ENCODE assay signal across 21 cellular contexts in the genomic region with DNA sequence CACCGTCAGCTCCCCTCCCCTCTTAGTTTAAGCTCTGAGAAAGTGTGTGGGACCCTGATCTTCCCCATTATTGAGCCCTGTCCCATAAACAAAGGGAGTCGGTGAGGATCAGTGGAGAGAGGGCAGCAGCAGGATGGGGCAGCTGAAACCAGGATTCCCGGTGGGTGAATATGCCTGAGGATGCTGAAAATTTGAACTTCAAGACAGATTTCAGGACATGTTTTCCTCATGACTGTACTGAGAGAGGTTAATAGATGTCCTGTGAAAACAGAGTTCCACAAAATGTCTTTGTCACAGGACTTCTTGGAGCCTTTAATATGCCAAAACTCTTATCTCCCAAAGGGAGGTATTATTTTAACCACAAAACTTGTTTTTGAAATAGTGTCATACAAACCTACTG. TPM values are rescaled to one million over a fixed set of nuclear protein-coding genes. Genes with fewer than 3 reads are reported as not detected.
A peak's percentile ranks its signal among the peaks of the same experiment; 100 is the strongest.
DNase-seq lines count a peak whose midpoint lies in the region; FAIRE-seq and TF ChIP-seq lines count a peak whose summit lies in the region.
"Had no signal": no experiment of that assay in that cellular context is flagged by ENCODE, and none has a peak within 500 bp of the region (broad histone marks: within the 10 kb centered on the region; RNA-seq: fewer than 3 reads in every experiment).

No MANE protein-coding gene starts in this region.

- DNase-seq in MCF 10A (ENCODE audit: unreplicated experiment), result no peak
- no peak for DNase-seq in breast epithelium (ENCODE audit: low spot score in 2 of 2)
- peak; percentile 38 for DNase-seq in brain microvascular endothelial cell
- DNase-seq in hepatic stellate cell (ENCODE audit: low spot score), result peak; percentile 21
- DNase-seq in NCI-H345 (lab: John Stamatoyannopoulos, UW), result no peak
- DNase-seq in GM19240 (ENCODE audit: insufficient read length, low spot score), result no peak
- no peak for DNase-seq in frontal cortex (ENCODE audit: low spot score in 2 of 2)
- no peak for DNase-seq in NCI-H510A (lab: John Stamatoyannopoulos, UW)
- DNase-seq: 8988T; activated CD4-positive, CD25-positive, alpha-beta regulatory T cell treated with anti-CD3 and anti-CD28 coated beads, Interleukin-2, amount 50 U/mL, for 72 hours; CD4-positive, alpha-beta memory T cell; cerebellar nuclear complex; NCI-H2081; NCI-H526 treated with DMSO at 0.1 percent for 48 hours; stimulated activated naive CD4-positive, alpha-beta T cell had no signal

- BruUV-seq in MCF 10A (replicated peaks; lab: Mats Ljungman, UMichigan), result no TSS peak

- no peak for TF ChIP-seq POLR2A in breast epithelium (IDR thresholded peaks at IDR 0.05)

- H3K9me3 Mint-ChIP-seq in MCF 10A (ENCODE audit: unreplicated experiment), result no peaks in the 10 kb centered on the region
- H3K9me3 Mint-ChIP-seq: natural killer cell treated with Interleukin-12 subunit alpha and Interleukin-12 subunit beta and Interleukin-15 and Interleukin-18, amount 100 ng/mL, for 72 hours had no signal

- TF ChIP-seq CTCF in MCF 10A (IDR thresholded peaks at IDR 0.05; ENCODE audit: unreplicated experiment) (no peak), breast epithelium (IDR thresholded peaks at IDR 0.05) (no peak), brain microvascular endothelial cell (IDR thresholded peaks at IDR 0.05; ENCODE audit: low read depth, low read length, missing control alignments) (no peak)

- peaks cover under 1% of the 10 kb centered on the region for H3K36me3 Mint-ChIP-seq in MCF 10A (ENCODE audit: insufficient read depth, unreplicated experiment)
- H3K36me3 Mint-ChIP-seq: CD4-positive, alpha-beta memory T cell; natural killer cell treated with Interleukin-12 subunit alpha and Interleukin-12 subunit beta and Interleukin-15 and Interleukin-18, amount 100 ng/mL, for 72 hours; type B pancreatic cell had no signal

- H3K27ac ChIP-seq in breast epithelium (no peak overlapping the region), brain microvascular endothelial cell (peak overlapping the region; percentile 87)

- no peaks in the 10 kb centered on the region for H3K27me3 Mint-ChIP-seq in MCF 10A (ENCODE audit: insufficient read depth, unreplicated experiment)
- H3K27me3 Mint-ChIP-seq: CD4-positive, alpha-beta memory T cell; type B pancreatic cell had no signal

- in situ Hi-C loops in brain microvascular endothelial cell (cut with HindIII; ENCODE audit: low pct_ligation_motif_present, low sequenced_read_pairs), result loop anchor here (25.0 kb wide), 1 partner anchor 432 kb away; the partner anchor contains the start of gene GTF3C6

- no peaks in the 10 kb centered on the region for H3K9me3 ChIP-seq in breast epithelium
- H3K9me3 ChIP-seq: prostate gland had no signal

- peaks cover 27% of the 10 kb centered on the region for H3K4me1 Mint-ChIP-seq in MCF 10A (ENCODE audit: insufficient read depth, unreplicated experiment)

- CTCF ChIA-PET in MCF 10A (lab: Yijun Ruan, JAX), result interaction anchor here (0.6 to 4.8 kb wide), 10 partner anchors 8 to 421 kb away, joined by 3 to 54 read pairs (median 4); no protein-coding TSS in a partner anchor

- no peaks in the 10 kb centered on the region for H3K36me3 ChIP-seq in breast epithelium
- no peaks in the 10 kb centered on the region for H3K36me3 ChIP-seq in brain microvascular endothelial cell (replicated peaks)
- H3K36me3 ChIP-seq: prostate gland had no signal

- H3K4me1 ChIP-seq in breast epithelium, result peaks cover 0 to 5% of the 10 kb centered on the region in 2 donors

- intact Hi-C loops in MCF 10A (cut with micrococcal nuclease), result loop anchor here (5.0 kb wide), 1 partner anchor 287 kb away; the partner anchor contains the start of gene CDK19
- intact Hi-C loops in breast epithelium (cut with DNase I; ENCODE audit: low total_unique reads), result loop anchor here (5.0 kb wide), 1 partner anchor 917 kb away; no protein-coding TSS in a partner anchor

- peak overlapping the region; percentile 66 for H3K27ac Mint-ChIP-seq in MCF 10A (ENCODE audit: low read depth, unreplicated experiment)
- H3K27ac Mint-ChIP-seq: natural killer cell treated with Interleukin-12 subunit alpha and Interleukin-12 subunit beta and Interleukin-15 and Interleukin-18, amount 100 ng/mL, for 72 hours; T-helper 2 cell treated with Interferon-gamma antibody and Interleukin-4, amounts not matched to agents 5 μg/mL and 100 μg/mL, for 36 hours; type B pancreatic cell had no signal

- H3K4me3 ChIP-seq in breast epithelium, result no peak overlapping the region
- H3K4me3 ChIP-seq in brain microvascular endothelial cell (ENCODE audit: low read depth, low read length), result no peak overlapping the region
- H3K4me3 ChIP-seq: lung, prostate gland had no signal

- POLR2A ChIA-PET in MCF 10A (lab: Yijun Ruan, JAX), result interaction anchor here (0.7 to 1.8 kb wide), 4 partner anchors 152 to 426 kb away, joined by 3 to 7 read pairs (median 4); no protein-coding TSS in a partner anchor

- H3K27me3 ChIP-seq in breast epithelium, result no peaks in the 10 kb centered on the region
- no peaks in the 10 kb centered on the region for H3K27me3 ChIP-seq in brain microvascular endothelial cell (replicated peaks)

- no peak overlapping the region for H3K4me3 Mint-ChIP-seq in MCF 10A (ENCODE audit: unreplicated experiment)
- H3K4me3 Mint-ChIP-seq: CD4-positive, alpha-beta memory T cell; natural killer cell treated with Interleukin-12 subunit alpha and Interleukin-12 subunit beta and Interleukin-15 and Interleukin-18, amount 100 ng/mL, for 72 hours; T-helper 2 cell treated with Interferon-gamma antibody and Interleukin-4, amounts not matched to agents 5 μg/mL and 100 μg/mL, for 36 hours; type B pancreatic cell had no signal

- no peak for FAIRE-seq in frontal cortex (lab: Jason Lieb, UNC)
- FAIRE-seq: GM19239 had no signal

RNA-seq across cellular contexts. Expression of gene SLC22A16, which starts 53.5 kb away (rescaled TPM):
- not detected in 2 replicates for total RNA-seq in MCF 10A (2022)
- 1 to 10 TPM in 1 of 3 donors, under 1 TPM in 2; 0.15 to 2.9 (median 0.33) TPM for total RNA-seq in breast epithelium
- not detected for total RNA-seq in frontal cortex
- total RNA-seq: CD4-positive, alpha-beta memory T cell; natural killer cell treated with Interleukin-12 subunit alpha and Interleukin-12 subunit beta and Interleukin-15 and Interleukin-18, amount 100 ng/mL, for 72 hours had no signal

Comparison
In these comparisons a context has a peak if more than half of its experiments do, and no peak if none do; other contexts are left out.
1. DNase-seq: peak in brain microvascular endothelial cell (single experiment) and hepatic stellate cell (single experiment); none in MCF 10A (single experiment), breast epithelium (0 of 2), NCI-H345 (single experiment), GM19240 (single experiment), frontal cortex (0 of 2) and NCI-H510A (single experiment).